1 cellular context compared by ENCODE assay signal in the genomic region with DNA sequence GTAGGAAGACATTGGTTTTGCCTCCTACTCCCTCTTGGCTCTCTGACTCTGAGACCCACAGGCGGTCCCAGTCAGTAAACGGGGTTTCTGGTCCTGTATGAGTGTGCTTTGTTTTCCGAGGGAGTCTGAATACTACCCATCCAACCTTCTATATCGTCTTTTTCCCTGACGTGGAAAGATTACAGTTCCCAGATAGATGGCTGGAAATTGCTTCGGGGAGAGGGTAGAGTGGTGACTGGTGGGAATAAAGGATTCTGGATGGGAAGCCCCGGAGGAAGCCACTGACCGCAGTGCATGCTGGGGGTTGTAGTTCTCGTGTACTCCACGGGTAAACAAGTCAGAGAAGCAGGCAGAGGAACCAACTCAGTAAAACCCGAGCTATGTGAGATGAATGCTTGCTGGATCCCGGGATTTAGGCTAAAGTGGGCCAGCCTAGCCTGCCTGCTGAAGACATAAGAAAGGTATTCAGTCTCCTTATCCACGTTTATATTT.
TF ChIP-seq lines count a peak whose summit lies in the region.

No MANE protein-coding gene starts in this region.

TF ChIP-seq in HepG2, 621 proteins besides CTCF, POLR2A, EP300 and RAD21 (continued from another document and continues in another):
- TF ChIP-seq ARID4A (CRISPR knock-in tag; IDR thresholded peaks at IDR 0.05; ENCODE audit: borderline replicate concordance) (no peak), ETV6 (CRISPR knock-in tag; conservative IDR thresholded peaks at IDR 0.05) (no peak), ELF1 (CRISPR knock-in tag; IDR thresholded peaks at IDR 0.05) (peak; percentile 47; the same call in 1 of the 2 replicates), BRCA1 (CRISPR knock-in tag; IDR thresholded peaks at IDR 0.05) (no peak), ASH2L (IDR thresholded peaks at IDR 0.05; ENCODE audit: insufficient read length, low read depth, low read length) (no peak), ZNF772 (CRISPR knock-in tag; IDR thresholded peaks at IDR 0.05) (0 out of 2 replicates have a peak, but pooled peaks have one; percentile 22), ZNF432 (CRISPR knock-in tag; IDR thresholded peaks at IDR 0.05; ENCODE audit: borderline replicate concordance) (no peak), HCFC1 (IDR thresholded peaks at IDR 0.05; ENCODE audit: low read depth, low read length) (peak; percentile 85), MXD3 (CRISPR knock-in tag; IDR thresholded peaks at IDR 0.05) (no peak), ZNF547 (CRISPR knock-in tag; IDR thresholded peaks at IDR 0.05) (peak; percentile 51; the same call in 1 of the 2 replicates), TCF7L2 (IDR thresholded peaks at IDR 0.05; ENCODE audit: low read depth, low read length) (no peak), RFXAP (CRISPR knock-in tag; IDR thresholded peaks at IDR 0.05; ENCODE audit: borderline replicate concordance) (no peak), ZNF703 (CRISPR knock-in tag; IDR thresholded peaks at IDR 0.05; ENCODE audit: borderline replicate concordance) (no peak), ZNF335 (CRISPR knock-in tag; IDR thresholded peaks at IDR 0.05) (no peak), ZNF225 (CRISPR knock-in tag; IDR thresholded peaks at IDR 0.05) (no peak), RERE (CRISPR knock-in tag; IDR thresholded peaks at IDR 0.05; ENCODE audit: low read depth) (no peak)
- TF ChIP-seq, protein P1, sequence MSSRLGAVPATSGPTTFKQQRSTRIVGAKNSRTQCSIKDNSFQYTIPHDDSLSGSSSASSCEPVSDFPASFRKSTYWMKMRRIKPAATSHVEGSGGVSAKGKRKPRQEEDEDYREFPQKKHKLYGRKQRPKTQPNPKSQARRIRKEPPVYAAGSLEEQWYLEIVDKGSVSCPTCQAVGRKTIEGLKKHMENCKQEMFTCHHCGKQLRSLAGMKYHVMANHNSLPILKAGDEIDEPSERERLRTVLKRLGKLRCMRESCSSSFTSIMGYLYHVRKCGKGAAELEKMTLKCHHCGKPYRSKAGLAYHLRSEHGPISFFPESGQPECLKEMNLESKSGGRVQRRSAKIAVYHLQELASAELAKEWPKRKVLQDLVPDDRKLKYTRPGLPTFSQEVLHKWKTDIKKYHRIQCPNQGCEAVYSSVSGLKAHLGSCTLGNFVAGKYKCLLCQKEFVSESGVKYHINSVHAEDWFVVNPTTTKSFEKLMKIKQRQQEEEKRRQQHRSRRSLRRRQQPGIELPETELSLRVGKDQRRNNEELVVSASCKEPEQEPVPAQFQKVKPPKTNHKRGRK (CRISPR knock-in tag; IDR thresholded peaks at IDR 0.05), result no peak
- TF ChIP-seq, protein P2, sequence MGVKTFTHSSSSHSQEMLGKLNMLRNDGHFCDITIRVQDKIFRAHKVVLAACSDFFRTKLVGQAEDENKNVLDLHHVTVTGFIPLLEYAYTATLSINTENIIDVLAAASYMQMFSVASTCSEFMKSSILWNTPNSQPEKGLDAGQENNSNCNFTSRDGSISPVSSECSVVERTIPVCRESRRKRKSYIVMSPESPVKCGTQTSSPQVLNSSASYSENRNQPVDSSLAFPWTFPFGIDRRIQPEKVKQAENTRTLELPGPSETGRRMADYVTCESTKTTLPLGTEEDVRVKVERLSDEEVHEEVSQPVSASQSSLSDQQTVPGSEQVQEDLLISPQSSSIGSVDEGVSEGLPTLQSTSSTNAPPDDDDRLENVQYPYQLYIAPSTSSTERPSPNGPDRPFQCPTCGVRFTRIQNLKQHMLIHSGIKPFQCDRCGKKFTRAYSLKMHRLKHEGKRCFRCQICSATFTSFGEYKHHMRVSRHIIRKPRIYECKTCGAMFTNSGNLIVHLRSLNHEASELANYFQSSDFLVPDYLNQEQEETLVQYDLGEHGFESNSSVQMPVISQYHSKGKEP (CRISPR knock-in tag; IDR thresholded peaks at IDR 0.05), result no peak
- TF ChIP-seq, protein P3, sequence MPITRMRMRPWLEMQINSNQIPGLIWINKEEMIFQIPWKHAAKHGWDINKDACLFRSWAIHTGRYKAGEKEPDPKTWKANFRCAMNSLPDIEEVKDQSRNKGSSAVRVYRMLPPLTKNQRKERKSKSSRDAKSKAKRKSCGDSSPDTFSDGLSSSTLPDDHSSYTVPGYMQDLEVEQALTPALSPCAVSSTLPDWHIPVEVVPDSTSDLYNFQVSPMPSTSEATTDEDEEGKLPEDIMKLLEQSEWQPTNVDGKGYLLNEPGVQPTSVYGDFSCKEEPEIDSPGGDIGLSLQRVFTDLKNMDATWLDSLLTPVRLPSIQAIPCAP (CRISPR knock-in tag; IDR thresholded peaks at IDR 0.05; ENCODE audit: low read depth), result no peak
- TF ChIP-seq, protein P4, sequence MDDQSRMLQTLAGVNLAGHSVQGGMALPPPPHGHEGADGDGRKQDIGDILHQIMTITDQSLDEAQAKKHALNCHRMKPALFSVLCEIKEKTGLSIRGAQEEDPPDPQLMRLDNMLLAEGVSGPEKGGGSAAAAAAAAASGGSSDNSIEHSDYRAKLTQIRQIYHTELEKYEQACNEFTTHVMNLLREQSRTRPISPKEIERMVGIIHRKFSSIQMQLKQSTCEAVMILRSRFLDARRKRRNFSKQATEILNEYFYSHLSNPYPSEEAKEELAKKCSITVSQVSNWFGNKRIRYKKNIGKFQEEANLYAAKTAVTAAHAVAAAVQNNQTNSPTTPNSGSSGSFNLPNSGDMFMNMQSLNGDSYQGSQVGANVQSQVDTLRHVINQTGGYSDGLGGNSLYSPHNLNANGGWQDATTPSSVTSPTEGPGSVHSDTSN (CRISPR knock-in tag; IDR thresholded peaks at IDR 0.05; ENCODE audit: borderline replicate concordance), result no peak
- TF ChIP-seq, protein P5, sequence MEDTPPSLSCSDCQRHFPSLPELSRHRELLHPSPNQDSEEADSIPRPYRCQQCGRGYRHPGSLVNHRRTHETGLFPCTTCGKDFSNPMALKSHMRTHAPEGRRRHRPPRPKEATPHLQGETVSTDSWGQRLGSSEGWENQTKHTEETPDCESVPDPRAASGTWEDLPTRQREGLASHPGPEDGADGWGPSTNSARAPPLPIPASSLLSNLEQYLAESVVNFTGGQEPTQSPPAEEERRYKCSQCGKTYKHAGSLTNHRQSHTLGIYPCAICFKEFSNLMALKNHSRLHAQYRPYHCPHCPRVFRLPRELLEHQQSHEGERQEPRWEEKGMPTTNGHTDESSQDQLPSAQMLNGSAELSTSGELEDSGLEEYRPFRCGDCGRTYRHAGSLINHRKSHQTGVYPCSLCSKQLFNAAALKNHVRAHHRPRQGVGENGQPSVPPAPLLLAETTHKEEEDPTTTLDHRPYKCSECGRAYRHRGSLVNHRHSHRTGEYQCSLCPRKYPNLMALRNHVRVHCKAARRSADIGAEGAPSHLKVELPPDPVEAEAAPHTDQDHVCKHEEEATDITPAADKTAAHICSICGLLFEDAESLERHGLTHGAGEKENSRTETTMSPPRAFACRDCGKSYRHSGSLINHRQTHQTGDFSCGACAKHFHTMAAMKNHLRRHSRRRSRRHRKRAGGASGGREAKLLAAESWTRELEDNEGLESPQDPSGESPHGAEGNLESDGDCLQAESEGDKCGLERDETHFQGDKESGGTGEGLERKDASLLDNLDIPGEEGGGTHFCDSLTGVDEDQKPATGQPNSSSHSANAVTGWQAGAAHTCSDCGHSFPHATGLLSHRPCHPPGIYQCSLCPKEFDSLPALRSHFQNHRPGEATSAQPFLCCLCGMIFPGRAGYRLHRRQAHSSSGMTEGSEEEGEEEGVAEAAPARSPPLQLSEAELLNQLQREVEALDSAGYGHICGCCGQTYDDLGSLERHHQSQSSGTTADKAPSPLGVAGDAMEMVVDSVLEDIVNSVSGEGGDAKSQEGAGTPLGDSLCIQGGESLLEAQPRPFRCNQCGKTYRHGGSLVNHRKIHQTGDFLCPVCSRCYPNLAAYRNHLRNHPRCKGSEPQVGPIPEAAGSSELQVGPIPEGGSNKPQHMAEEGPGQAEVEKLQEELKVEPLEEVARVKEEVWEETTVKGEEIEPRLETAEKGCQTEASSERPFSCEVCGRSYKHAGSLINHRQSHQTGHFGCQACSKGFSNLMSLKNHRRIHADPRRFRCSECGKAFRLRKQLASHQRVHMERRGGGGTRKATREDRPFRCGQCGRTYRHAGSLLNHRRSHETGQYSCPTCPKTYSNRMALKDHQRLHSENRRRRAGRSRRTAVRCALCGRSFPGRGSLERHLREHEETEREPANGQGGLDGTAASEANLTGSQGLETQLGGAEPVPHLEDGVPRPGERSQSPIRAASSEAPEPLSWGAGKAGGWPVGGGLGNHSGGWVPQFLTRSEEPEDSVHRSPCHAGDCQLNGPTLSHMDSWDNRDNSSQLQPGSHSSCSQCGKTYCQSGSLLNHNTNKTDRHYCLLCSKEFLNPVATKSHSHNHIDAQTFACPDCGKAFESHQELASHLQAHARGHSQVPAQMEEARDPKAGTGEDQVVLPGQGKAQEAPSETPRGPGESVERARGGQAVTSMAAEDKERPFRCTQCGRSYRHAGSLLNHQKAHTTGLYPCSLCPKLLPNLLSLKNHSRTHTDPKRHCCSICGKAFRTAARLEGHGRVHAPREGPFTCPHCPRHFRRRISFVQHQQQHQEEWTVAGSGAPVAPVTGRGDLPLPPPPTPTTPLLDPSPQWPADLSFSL (CRISPR knock-in tag; IDR thresholded peaks at IDR 0.05), result no peak
- TF ChIP-seq, protein P6, sequence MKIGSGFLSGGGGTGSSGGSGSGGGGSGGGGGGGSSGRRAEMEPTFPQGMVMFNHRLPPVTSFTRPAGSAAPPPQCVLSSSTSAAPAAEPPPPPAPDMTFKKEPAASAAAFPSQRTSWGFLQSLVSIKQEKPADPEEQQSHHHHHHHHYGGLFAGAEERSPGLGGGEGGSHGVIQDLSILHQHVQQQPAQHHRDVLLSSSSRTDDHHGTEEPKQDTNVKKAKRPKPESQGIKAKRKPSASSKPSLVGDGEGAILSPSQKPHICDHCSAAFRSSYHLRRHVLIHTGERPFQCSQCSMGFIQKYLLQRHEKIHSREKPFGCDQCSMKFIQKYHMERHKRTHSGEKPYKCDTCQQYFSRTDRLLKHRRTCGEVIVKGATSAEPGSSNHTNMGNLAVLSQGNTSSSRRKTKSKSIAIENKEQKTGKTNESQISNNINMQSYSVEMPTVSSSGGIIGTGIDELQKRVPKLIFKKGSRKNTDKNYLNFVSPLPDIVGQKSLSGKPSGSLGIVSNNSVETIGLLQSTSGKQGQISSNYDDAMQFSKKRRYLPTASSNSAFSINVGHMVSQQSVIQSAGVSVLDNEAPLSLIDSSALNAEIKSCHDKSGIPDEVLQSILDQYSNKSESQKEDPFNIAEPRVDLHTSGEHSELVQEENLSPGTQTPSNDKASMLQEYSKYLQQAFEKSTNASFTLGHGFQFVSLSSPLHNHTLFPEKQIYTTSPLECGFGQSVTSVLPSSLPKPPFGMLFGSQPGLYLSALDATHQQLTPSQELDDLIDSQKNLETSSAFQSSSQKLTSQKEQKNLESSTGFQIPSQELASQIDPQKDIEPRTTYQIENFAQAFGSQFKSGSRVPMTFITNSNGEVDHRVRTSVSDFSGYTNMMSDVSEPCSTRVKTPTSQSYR (CRISPR knock-in tag; IDR thresholded peaks at IDR 0.05; ENCODE audit: borderline replicate concordance), result no peak
